Comparison of ENCODE assay signal across 15 cellular contexts in the genomic region with DNA sequence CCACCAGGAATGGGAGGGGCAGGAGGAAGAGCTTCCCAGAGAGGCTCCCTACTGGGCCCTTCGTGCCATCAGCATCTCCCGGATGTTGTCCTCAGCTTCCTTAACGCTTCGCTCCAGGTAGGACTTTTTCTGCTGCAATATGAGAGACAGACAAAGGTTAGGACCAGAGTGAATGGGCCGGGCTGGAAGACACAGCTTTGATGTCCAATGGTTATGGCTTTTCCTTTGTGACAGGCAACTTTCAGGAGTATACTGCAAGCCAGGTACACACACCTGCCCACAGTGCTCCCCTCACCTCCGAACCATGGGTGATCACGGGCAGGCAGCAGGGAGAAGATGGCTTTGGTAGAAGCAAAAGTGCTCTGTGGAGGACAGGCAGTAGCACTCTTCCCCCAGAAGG. TPM values are rescaled to one million over a fixed set of nuclear protein-coding genes. Genes with fewer than 3 reads are reported as not detected.
DNase-seq lines count a peak whose midpoint lies in the region; ATAC-seq and TF ChIP-seq lines count a peak whose summit lies in the region.
"Had no signal": no experiment of that assay in that cellular context is flagged by ENCODE, and none has a peak within 500 bp of the region (broad histone marks: within the 10 kb centered on the region; RNA-seq: fewer than 3 reads in every experiment).

No MANE protein-coding gene starts in this region.

- in situ Hi-C loops in gastrocnemius medialis (cut with MboI; ENCODE audit: low sequenced_read_pairs in 4 of 4): loop anchor here in 1 of 4 donors (5.0 to 25.0 kb wide), 2 partner anchors 106 to 316 kb away; partner anchors contain the start of genes APBB3, SLC35A4 and SRA1

- H3K27me3 Mint-ChIP-seq in CD4-positive, alpha-beta memory T cell: no peaks in the 10 kb centered on the region
- H3K27me3 Mint-ChIP-seq: CD4-positive, CD25-positive, alpha-beta regulatory T cell; IgD-negative memory B cell; stimulated activated naive CD8-positive, alpha-beta T cell treated with anti-CD3 and anti-CD28 coated beads, Interleukin-15, Interleukin-2, amounts not matched to agents 100 ng/mL and 50 ng/mL, for 24 hours had no signal

- no peak for DNase-seq in CD4-positive, alpha-beta memory T cell
- no peak for DNase-seq in SJCRH30
- DNase-seq in hepatocyte (ENCODE audit: low spot score): no peak
- no peak for DNase-seq in gastrocnemius medialis
- no peak for DNase-seq in NCI-H524 treated with DMSO at 0.1 percent for 48 hours (lab: John Stamatoyannopoulos, UW)
- DNase-seq: NCI-H1417 treated with DMSO at 0.1 percent for 48 hours; NCI-H526 treated with DMSO at 0.1 percent for 48 hours; SHP77 treated with DMSO at 0.1 percent for 48 hours; stimulated activated CD4-positive, alpha-beta T cell treated with anti-CD3 and anti-CD28 coated beads, Interleukin-4, amount 100 ng/mL, for 24 hours had no signal

- H3K27ac ChIP-seq in CD4-positive, alpha-beta memory T cell (ENCODE audit: low read depth, low read length): no peak overlapping the region
- H3K27ac ChIP-seq in SJCRH30 (peak overlapping the region; percentile 52), hepatocyte (peak overlapping the region; percentile 68), gastrocnemius medialis (peak overlapping the region; percentile 87 to 93 (median 92))

- ATAC-seq in gastrocnemius medialis (no peak), HG03196 (IDR thresholded peaks at IDR 0.05; ENCODE audit: unreplicated experiment) (no peak), GM19035 (IDR thresholded peaks at IDR 0.05; ENCODE audit: unreplicated experiment) (no peak), GM21447 (IDR thresholded peaks at IDR 0.05; ENCODE audit: unreplicated experiment) (no peak)

- no peak for TF ChIP-seq POLR2A in gastrocnemius medialis (IDR thresholded peaks at IDR 0.05)

- H3K9me2 ChIP-seq in hepatocyte (replicated peaks; ENCODE audit: insufficient read depth): no peaks in the 10 kb centered on the region

- no peak overlapping the region for H2AFZ ChIP-seq in hepatocyte

- H3K79me2 ChIP-seq in hepatocyte: peaks cover 27% of the 10 kb centered on the region

- H3K4me3 Mint-ChIP-seq in CD4-positive, alpha-beta memory T cell: no peak overlapping the region
- H3K4me3 Mint-ChIP-seq: CD4-positive, CD25-positive, alpha-beta regulatory T cell; stimulated activated naive CD8-positive, alpha-beta T cell treated with anti-CD3 and anti-CD28 coated beads, Interleukin-15, Interleukin-2, amounts not matched to agents 100 ng/mL and 50 ng/mL, for 24 hours had no signal

- H3K27ac Mint-ChIP-seq in CD4-positive, alpha-beta memory T cell: peak overlapping the region in 6 of 7 donors; percentile 22 to 82 (median 56)
- H3K27ac Mint-ChIP-seq: stimulated activated naive CD8-positive, alpha-beta T cell treated with anti-CD3 and anti-CD28 coated beads, Interleukin-15, Interleukin-2, amounts not matched to agents 100 ng/mL and 50 ng/mL, for 24 hours had no signal

- H3K4me3 ChIP-seq in CD4-positive, alpha-beta memory T cell (ENCODE audit: low read length in 2 of 2): no peak overlapping the region
- H3K4me3 ChIP-seq in SJCRH30 (no peak overlapping the region), hepatocyte (no peak overlapping the region), gastrocnemius medialis (no peak overlapping the region)

- no peak overlapping the region for H3K4me2 ChIP-seq in hepatocyte

- H3K36me3 ChIP-seq in CD4-positive, alpha-beta memory T cell (ENCODE audit: insufficient read depth, low read length): peaks cover 7% of the 10 kb centered on the region
- H3K36me3 ChIP-seq in SJCRH30 (peaks cover 6% of the 10 kb centered on the region; the same call in 1 of the 2 replicates), hepatocyte (replicated peaks; ENCODE audit: insufficient read depth, low read depth) (no peaks in the 10 kb centered on the region), gastrocnemius medialis (peaks cover 0 to 5% of the 10 kb centered on the region in 2 donors)

- TF ChIP-seq CTCF in hepatocyte (IDR thresholded peaks at IDR 0.05; ENCODE audit: poor library complexity): no peak
- no peak for TF ChIP-seq CTCF in gastrocnemius medialis (IDR thresholded peaks at IDR 0.05 in 4 of 5, conservative IDR thresholded peaks at IDR 0.05 in 1 of 5)

- no peaks in the 10 kb centered on the region for H3K9me3 ChIP-seq in CD4-positive, alpha-beta memory T cell (ENCODE audit: control insufficient read depth in 1 of 2, low read length in 2 of 2)
- H3K9me3 ChIP-seq in SJCRH30 (replicated peaks): no peaks in the 10 kb centered on the region
- no peaks in the 10 kb centered on the region for H3K9me3 ChIP-seq in hepatocyte (ENCODE audit: low read depth)
- no peaks in the 10 kb centered on the region for H3K9me3 ChIP-seq in gastrocnemius medialis

- H3K36me3 Mint-ChIP-seq in CD4-positive, alpha-beta memory T cell: peaks cover 12 to 14% of the 10 kb centered on the region in 2 donors

- intact Hi-C loops in CD4-positive, alpha-beta memory T cell (cut with micrococcal nuclease): loop anchor here (2.0 kb wide), 1 partner anchor 475 kb away; no protein-coding TSS in a partner anchor
- intact Hi-C loops in gastrocnemius medialis (cut with DNase I; ENCODE audit: low total_unique reads): loop anchor here (1.0 to 10.0 kb wide), 3 partner anchors 15 to 309 kb away; partner anchors contain the start of gene SRA1

- H3K4me1 Mint-ChIP-seq in CD4-positive, alpha-beta memory T cell: peaks cover 16 to 35% (median 24%) of the 10 kb centered on the region in 4 donors

- CTCF ChIA-PET in CD4-positive, alpha-beta memory T cell (lab: Charles Lee; ENCODE audit: partially characterized antibody): interaction anchor here (0.6 to 17.3 kb wide), 10 partner anchors 11 to 473 kb away, joined by 3 to 518 read pairs (median 10); partner anchors contain the start of genes HBEGF and PFDN1

- peaks cover 13% of the 10 kb centered on the region for H4K20me1 ChIP-seq in hepatocyte (ENCODE audit: insufficient read depth, poor library complexity, severe bottlenecking)

- peaks cover 30% of the 10 kb centered on the region for H3K4me1 ChIP-seq in CD4-positive, alpha-beta memory T cell (ENCODE audit: insufficient read depth, low read length)
- H3K4me1 ChIP-seq in SJCRH30 (peaks cover 42% of the 10 kb centered on the region), hepatocyte (ENCODE audit: insufficient read depth) (peaks cover 18% of the 10 kb centered on the region), gastrocnemius medialis (peaks cover 70 to 85% of the 10 kb centered on the region in 2 donors)

- 86% methylated on average over 7 of the region's 7 CpGs for WGBS in hepatocyte (ENCODE audit: low lambda C conversion rate, missing lambda C conversion rate)

- POLR2A ChIA-PET in CD4-positive, alpha-beta memory T cell (lab: Charles Lee; ENCODE audit: partially characterized antibody): no interaction called here

- no peaks in the 10 kb centered on the region for H3K9me3 Mint-ChIP-seq in CD4-positive, alpha-beta memory T cell
- H3K9me3 Mint-ChIP-seq: CD4-positive, CD25-positive, alpha-beta regulatory T cell; IgD-negative memory B cell; stimulated activated naive CD8-positive, alpha-beta T cell treated with anti-CD3 and anti-CD28 coated beads, Interleukin-15, Interleukin-2, amounts not matched to agents 100 ng/mL and 50 ng/mL, for 24 hours had no signal

- no peaks in the 10 kb centered on the region for H3K27me3 ChIP-seq in CD4-positive, alpha-beta memory T cell (ENCODE audit: insufficient read depth, low read length)
- H3K27me3 ChIP-seq in SJCRH30 (no peaks in the 10 kb centered on the region), hepatocyte (no peaks in the 10 kb centered on the region), gastrocnemius medialis (no peaks in the 10 kb centered on the region)

RNA-seq across cellular contexts. Expression of gene PFDN1, which starts 57.0 kb away (rescaled TPM):
- 10 to 100 TPM; 24.8 to 26.2 TPM for total RNA-seq in CD4-positive, alpha-beta memory T cell
- polyA plus RNA-seq in CD4-positive, alpha-beta memory T cell: 100 to 1,000 TPM; 116 to 223 TPM
- total RNA-seq in SJCRH30 (2014; rRNA removed; shearing (Covaris generic)): 93.9 and 96.1 TPM in 2 replicates
- 84.1 and 86.1 TPM in 2 replicates for total RNA-seq in hepatocyte
- polyA plus RNA-seq in hepatocyte: 97.6 and 98.0 TPM in 2 replicates
- total RNA-seq in gastrocnemius medialis: 10 to 100 TPM; 47.9 to 81.0 (median 77.9) TPM
